ENCODE assay signal across 8 cellular contexts in genomic region chr21:41411449-41412089, GRCh38. TPM values are rescaled to one million over a fixed set of nuclear protein-coding genes. Genes with fewer than 3 reads are reported as not detected.
DNase-seq lines count a peak whose midpoint lies in the region; ATAC-seq and TF ChIP-seq lines count a peak whose summit lies in the region.

No MANE protein-coding gene starts in this region.

- H3K27ac ChIP-seq in GM23338 (ENCODE audit: low read depth) (no peak overlapping the region), WERI-Rb-1 (no peak overlapping the region), SJCRH30 (no peak overlapping the region)

- H3K36me3 ChIP-seq in GM23338 (ENCODE audit: insufficient read depth) (no peaks in the 10 kb centered on the region), WERI-Rb-1 (no peaks in the 10 kb centered on the region), SJCRH30 (no peaks in the 10 kb centered on the region)

- H3K4me1 ChIP-seq in GM23338 (ENCODE audit: insufficient read depth), result no peaks in the 10 kb centered on the region
- no peaks in the 10 kb centered on the region for H3K4me1 ChIP-seq in SJCRH30

- ATAC-seq in GM23338 (peak; percentile 78), left colon (peak; percentile 94)

- peaks cover 3% of the 10 kb centered on the region; the same call in 2 of the 3 replicates for H3K4me1 Mint-ChIP-seq in GM23338

- peak; percentile 19 for DNase-seq in COLO668 (lab: John Stamatoyannopoulos, UW; ENCODE audit: unreplicated experiment)
- DNase-seq in GM23338 (ENCODE audit: low spot score), result peak; percentile 55
- DNase-seq in WERI-Rb-1, result no peak
- DNase-seq in left colon, result peak; percentile 74 to 85
- DNase-seq in NCI-H226, result no peak
- no peak for DNase-seq in AG20443 (ENCODE audit: low spot score)
- no peak for DNase-seq in hypothalamus (lab: John Stamatoyannopoulos, UW)
- no peak for DNase-seq in SJCRH30

- no peak overlapping the region for H3K27ac Mint-ChIP-seq in GM23338

- H3K4me3 ChIP-seq in GM23338 (no peak overlapping the region), WERI-Rb-1 (ENCODE audit: low read depth, low read length) (no peak overlapping the region), SJCRH30 (no peak overlapping the region)

- H3K9me3 Mint-ChIP-seq in GM23338, result peaks cover 20% of the 10 kb centered on the region

- peaks cover 10% of the 10 kb centered on the region for H3K9me3 ChIP-seq in WERI-Rb-1 (ENCODE audit: severe bottlenecking)
- H3K9me3 ChIP-seq in SJCRH30 (replicated peaks), result no peaks in the 10 kb centered on the region

- no peak overlapping the region for H3K4me3 Mint-ChIP-seq in GM23338

- intact Hi-C loops in left colon (cut with DNase I, micrococcal nuclease), result no loop called here

- H3K4me2 ChIP-seq in GM23338, result no peak overlapping the region

- no peak overlapping the region for H2AFZ ChIP-seq in GM23338

- no peaks in the 10 kb centered on the region for H3K79me2 ChIP-seq in GM23338 (replicated peaks; ENCODE audit: insufficient read depth)

- H3F3A ChIP-seq in GM23338 (replicated peaks; ENCODE audit: low read depth), result no peaks in the 10 kb centered on the region

- H3K27me3 ChIP-seq in GM23338 (ENCODE audit: insufficient read depth) (no peaks in the 10 kb centered on the region), WERI-Rb-1 (ENCODE audit: insufficient read depth, low read depth, severe bottlenecking) (no peaks in the 10 kb centered on the region), SJCRH30 (no peaks in the 10 kb centered on the region; the same call in 1 of the 2 replicates)

- peak; percentile 42 to 44 for TF ChIP-seq CTCF in GM23338 (conservative IDR thresholded peaks at IDR 0.05; ENCODE audit: low read depth in 2 of 2)
- peak; percentile 33; the same call in 1 of the 2 replicates for TF ChIP-seq CTCF in WERI-Rb-1 (IDR thresholded peaks at IDR 0.05; ENCODE audit: low read depth, low read length)

- H3K9me2 ChIP-seq in GM23338 (ENCODE audit: insufficient read depth), result peaks cover 15% of the 10 kb centered on the region; the same call in 1 of the 2 replicates

- H4K20me1 ChIP-seq in GM23338 (replicated peaks; ENCODE audit: insufficient read depth), result no peaks in the 10 kb centered on the region

- peaks cover 5% of the 10 kb centered on the region for H3K27me3 Mint-ChIP-seq in GM23338 (ENCODE audit: insufficient read depth, low read depth, poor library complexity)

- peaks cover 8% of the 10 kb centered on the region; the same call in 2 of the 3 replicates for H3K36me3 Mint-ChIP-seq in GM23338 (ENCODE audit: low read depth)

TF ChIP-seq in GM23338, 12 proteins besides CTCF, POLR2A, EP300 and RAD21:
- no peak for TF ChIP-seq STAT1 (IDR thresholded peaks at IDR 0.05; ENCODE audit: unreplicated experiment)
- TF ChIP-seq EZH2phosphoT487 (IDR thresholded peaks at IDR 0.05; ENCODE audit: unreplicated experiment), result no peak
- no peak for TF ChIP-seq ZNF114 (CRISPR knock-in tag; IDR thresholded peaks at IDR 0.05)

RNA-seq across cellular contexts. Expression of gene MX1, which starts 14.5 kb away (rescaled TPM):
- 5.4 and 6.5 TPM in 2 replicates for total RNA-seq in GM23338 (2014; rRNA removed; shearing (Covaris generic))
- polyA plus RNA-seq in GM23338 (2016; fragmentation: Nextera tagmentation; extraction: Ambion mirVana), result 2.1 and 3.1 TPM in 2 replicates
- 10 to 100 TPM; 36.4 to 91.7 TPM for total RNA-seq in left colon
- not detected in 2 replicates for total RNA-seq in SJCRH30 (2014; rRNA removed; shearing (Covaris generic))

RNA-seq across cellular contexts. Expression of gene MX2, which starts 49.7 kb away (rescaled TPM):
- 8.1 and 9.2 TPM in 2 replicates for total RNA-seq in GM23338 (2014; rRNA removed; shearing (Covaris generic))
- 5.4 and 6.1 TPM in 2 replicates for polyA plus RNA-seq in GM23338 (2016; fragmentation: Nextera tagmentation; extraction: Ambion mirVana)
- total RNA-seq in left colon, result 1 to 10 TPM; 3.8 TPM
- not detected in 2 replicates for total RNA-seq in SJCRH30 (2014; rRNA removed; shearing (Covaris generic))

Comparison
In these comparisons a context has a peak if more than half of its experiments do, and no peak if none do; other contexts are left out.
1. DNase-seq: peak in COLO668 (single experiment), GM23338 (single experiment) and left colon (2 of 2); none in WERI-Rb-1 (single experiment), NCI-H226 (single experiment), AG20443 (single experiment), hypothalamus (0 of 51) and SJCRH30 (0 of 2).